Comparison of ENCODE assay signal across 17 cellular contexts in genomic region chr22:20771918-20772625, GRCh38. TPM values are rescaled to one million over a fixed set of nuclear protein-coding genes. Genes with fewer than 3 reads are reported as not detected.
DNase-seq lines count a peak whose midpoint lies in the region; ATAC-seq, FAIRE-seq and TF ChIP-seq lines count a peak whose summit lies in the region.
"Had no signal": no experiment of that assay in that cellular context is flagged by ENCODE, and none has a peak within 500 bp of the region (broad histone marks: within the 10 kb centered on the region; RNA-seq: fewer than 3 reads in every experiment).

No MANE protein-coding gene starts in this region.

- H3K79me2 ChIP-seq in GM12878 (ENCODE audit: control insufficient read depth, insufficient read depth, low read length), result no peaks in the 10 kb centered on the region
- H3K79me2 ChIP-seq: parathyroid adenoma had no signal

- H3K9me3 ChIP-seq in GM12878 (replicated peaks; ENCODE audit: control insufficient read depth, insufficient read depth, low read length), result no peaks in the 10 kb centered on the region
- H3K9me3 ChIP-seq: ascending aorta, suprapubic skin had no signal

- H3K9me3 Mint-ChIP-seq in type B pancreatic cell, result no peaks in the 10 kb centered on the region
- H3K9me3 Mint-ChIP-seq: CD4-positive, alpha-beta T cell had no signal

- SMC1A ChIA-PET in GM12878 (lab: Charles Lee; ENCODE audit: uncharacterized antibody, unreplicated experiment), result no interaction called here

- H3K4me3 ChIP-seq in HFF-Myc (replicated peaks; ENCODE audit: low read depth, low read length), result no peak overlapping the region
- no peak overlapping the region for H3K4me3 ChIP-seq in GM12878
- H3K4me3 ChIP-seq: ascending aorta, suprapubic skin had no signal

- TF ChIP-seq EP300 in GM12878 (IDR thresholded peaks at IDR 0.05; ENCODE audit: borderline replicate concordance in 1 of 2, control insufficient read depth in 1 of 2, low read depth in 2 of 2, low read length in 2 of 2), result no peak

- no TSS peak for BruUV-seq in GM12878 (replicated peaks; lab: Mats Ljungman, UMichigan)

- intact Hi-C loops in GM12878 (cut with micrococcal nuclease; ENCODE audit: unreplicated experiment), result no loop called here

- DNase-seq in HFF-Myc (ENCODE audit: extremely low read depth, low read depth), result no peak
- DNase-seq in GM12878 (ENCODE audit: low read depth, low spot score), result no peak
- peak; percentile 41 for DNase-seq in iPS-NIHi11 (ENCODE audit: low spot score)
- no peak for DNase-seq in type B pancreatic cell (ENCODE audit: extremely low spot score, unreplicated experiment)
- DNase-seq in GM10248 (ENCODE audit: extremely low spot score), result no peak
- DNase-seq: CD4-positive, alpha-beta T cell; EL; NCI-H1436 treated with DMSO at 0.1 percent for 48 hours; NCI-H446; OCI-M1 had no signal

- no peaks in the 10 kb centered on the region; a peak in 1 of 4 replicates for H3K36me3 ChIP-seq in GM12878 (ENCODE audit: control insufficient read depth in 2 of 2, insufficient read depth in 2 of 2, low read length in 1 of 2)

- TF ChIP-seq CTCF in HFF-Myc (IDR thresholded peaks at IDR 0.05; ENCODE audit: low read depth, low read length, missing control alignments) (peak; percentile 10), GM12878 (IDR thresholded peaks at IDR 0.05 in 2 of 3, conservative IDR thresholded peaks at IDR 0.05 in 1 of 3; ENCODE audit: control insufficient read depth in 2 of 3, extremely low read depth in 1 of 3, insufficient read depth in 1 of 3, low read depth in 3 of 3, low read length in 3 of 3) (0 out of 6 replicates have a peak, but pooled peaks of 1 of the 3 experiments have one; percentile 20), type B pancreatic cell (conservative IDR thresholded peaks at IDR 0.05) (peak; percentile 62), GM10248 (IDR thresholded peaks at IDR 0.05; ENCODE audit: control extremely low read depth, extremely low read depth, low read depth, missing control alignments) (no peak)

- no peaks in the 10 kb centered on the region for H3K27me3 ChIP-seq in GM12878 (replicated peaks in 1 of 2; ENCODE audit: control insufficient read depth in 2 of 2, insufficient read depth in 2 of 2, low read length in 1 of 2)
- H3K27me3 ChIP-seq: ascending aorta, suprapubic skin had no signal

- no peak overlapping the region for H3K27ac ChIP-seq in GM12878 (ENCODE audit: control insufficient read depth, insufficient read depth)
- H3K27ac ChIP-seq: ascending aorta, parathyroid adenoma, suprapubic skin had no signal

- peaks cover 7% of the 10 kb centered on the region for H3K36me3 Mint-ChIP-seq in type B pancreatic cell

- FAIRE-seq in GM12878 (lab: Jason Lieb, UNC), result no peak
- FAIRE-seq: frontal cortex, islet of Langerhans had no signal

- TF ChIP-seq POLR2A in GM12878 (IDR thresholded peaks at IDR 0.05; ENCODE audit: low read depth, low read length), result no peak

- H3K4me1 ChIP-seq in GM12878 (ENCODE audit: control insufficient read depth, insufficient read depth, low read length), result no peaks in the 10 kb centered on the region
- H3K4me1 ChIP-seq: ascending aorta, parathyroid adenoma, suprapubic skin had no signal

- RAD21 ChIA-PET in GM12878 (lab: Charles Lee; ENCODE audit: unreplicated experiment), result no interaction called here

- H3K9ac ChIP-seq in GM12878 (ENCODE audit: control insufficient read depth, insufficient read depth, low read length), result no peak overlapping the region
- H3K9ac ChIP-seq: parathyroid adenoma had no signal

- no peak overlapping the region for H3K27ac Mint-ChIP-seq in type B pancreatic cell
- H3K27ac Mint-ChIP-seq: CD4-positive, alpha-beta T cell had no signal

- H3K4me1 Mint-ChIP-seq in type B pancreatic cell (ENCODE audit: unreplicated experiment), result no peaks in the 10 kb centered on the region

- CTCF ChIA-PET in GM12878 (lab: Yijun Ruan, JAX), result interaction anchor here (1.8 to 3.1 kb wide), 2 partner anchors 8 to 12 kb away, joined by 6 to 21 read pairs; no protein-coding TSS in a partner anchor
- CTCF ChIA-PET in GM10248 (lab: Yijun Ruan, JAX), result interaction anchor here (4.7 kb wide), 1 partner anchor 13 kb away, joined by 42 read pairs; no protein-coding TSS in a partner anchor

- no peaks in the 10 kb centered on the region for H4K20me1 ChIP-seq in GM12878 (ENCODE audit: control insufficient read depth, insufficient read depth)

- no peaks in the 10 kb centered on the region for H3K27me3 Mint-ChIP-seq in type B pancreatic cell
- H3K27me3 Mint-ChIP-seq: CD4-positive, alpha-beta T cell had no signal

- in situ Hi-C loops in GM12878 (cut with MboI), result no loop called here

- TF ChIP-seq RAD21 in GM12878 (IDR thresholded peaks at IDR 0.05; ENCODE audit: insufficient read depth, low read depth, low read length), result no peak

- 97% methylated on average over 9 of the region's 9 CpGs for WGBS in GM12878 (ENCODE audit: insufficient coverage, insufficient replicate concordance, low lambda C conversion rate, missing lambda C conversion rate)

- H3K4me2 ChIP-seq in GM12878 (ENCODE audit: control insufficient read depth, insufficient read depth), result no peak overlapping the region

- H2AFZ ChIP-seq in GM12878 (ENCODE audit: control insufficient read depth, low read depth, low read length), result no peak overlapping the region
- H2AFZ ChIP-seq: parathyroid adenoma had no signal

- no peak overlapping the region for H3K4me3 Mint-ChIP-seq in type B pancreatic cell
- H3K4me3 Mint-ChIP-seq: CD4-positive, alpha-beta T cell had no signal

- ATAC-seq in GM12878, result 0 out of 3 replicates have a peak, but pooled peaks have one; percentile 35
- no peak for ATAC-seq in GM21423 (IDR thresholded peaks at IDR 0.05; ENCODE audit: unreplicated experiment)
- no peak for ATAC-seq in HG02973 (IDR thresholded peaks at IDR 0.05; ENCODE audit: unreplicated experiment)

- POLR2A ChIA-PET in GM12878 (lab: Charles Lee), result interaction anchor here (0.7 kb wide), 1 partner anchor 41 kb away, joined by 3 read pairs; no protein-coding TSS in a partner anchor
- POLR2A ChIA-PET in GM10248 (lab: Yijun Ruan, JAX), result no interaction called here

TF ChIP-seq in GM12878, 131 proteins besides CTCF, POLR2A, EP300 and RAD21 (continues in another document):
- no peak for TF ChIP-seq SMC3 (IDR thresholded peaks at IDR 0.05; ENCODE audit: borderline replicate concordance, low read length)
- TF ChIP-seq, protein P1, sequence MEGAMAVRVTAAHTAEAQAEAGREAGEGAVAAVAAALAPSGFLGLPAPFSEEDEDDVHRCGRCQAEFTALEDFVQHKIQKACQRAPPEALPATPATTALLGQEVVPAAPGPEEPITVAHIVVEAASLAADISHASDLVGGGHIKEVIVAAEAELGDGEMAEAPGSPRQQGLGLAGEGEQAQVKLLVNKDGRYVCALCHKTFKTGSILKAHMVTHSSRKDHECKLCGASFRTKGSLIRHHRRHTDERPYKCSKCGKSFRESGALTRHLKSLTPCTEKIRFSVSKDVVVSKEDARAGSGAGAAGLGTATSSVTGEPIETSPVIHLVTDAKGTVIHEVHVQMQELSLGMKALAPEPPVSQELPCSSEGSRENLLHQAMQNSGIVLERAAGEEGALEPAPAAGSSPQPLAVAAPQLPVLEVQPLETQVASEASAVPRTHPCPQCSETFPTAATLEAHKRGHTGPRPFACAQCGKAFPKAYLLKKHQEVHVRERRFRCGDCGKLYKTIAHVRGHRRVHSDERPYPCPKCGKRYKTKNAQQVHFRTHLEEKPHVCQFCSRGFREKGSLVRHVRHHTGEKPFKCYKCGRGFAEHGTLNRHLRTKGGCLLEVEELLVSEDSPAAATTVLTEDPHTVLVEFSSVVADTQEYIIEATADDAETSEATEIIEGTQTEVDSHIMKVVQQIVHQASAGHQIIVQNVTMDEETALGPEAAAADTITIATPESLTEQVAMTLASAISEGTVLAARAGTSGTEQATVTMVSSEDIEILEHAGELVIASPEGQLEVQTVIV (IDR thresholded peaks at IDR 0.05; ENCODE audit: borderline replicate concordance, partially characterized antibody), result no peak
- TF ChIP-seq ZSCAN29 (IDR thresholded peaks at IDR 0.05), result no peak
- TF ChIP-seq MTA2 (IDR thresholded peaks at IDR 0.05; ENCODE audit: low read depth), result no peak
- no peak for TF ChIP-seq SMARCA5 (IDR thresholded peaks at IDR 0.05)
- no peak for TF ChIP-seq MEF2A (IDR thresholded peaks at IDR 0.05; ENCODE audit: insufficient read depth, low read depth, low read length)
- no peak for TF ChIP-seq PML (IDR thresholded peaks at IDR 0.05; ENCODE audit: low read length)
- no peak for TF ChIP-seq RUNX3 (IDR thresholded peaks at IDR 0.05; ENCODE audit: low read length)
- no peak for TF ChIP-seq E2F4 (IDR thresholded peaks at IDR 0.05; ENCODE audit: low read depth, low read length)
- TF ChIP-seq ZZZ3 (IDR thresholded peaks at IDR 0.05; ENCODE audit: control insufficient read depth, insufficient read length, low read depth), result no peak
- no peak for TF ChIP-seq TCF12 (IDR thresholded peaks at IDR 0.05; ENCODE audit: low read depth, low read length)

RNA-seq across cellular contexts. Expression of gene SERPIND1, which starts 1.8 kb away (rescaled TPM):
- total RNA-seq in GM12878 (2013; cell fraction: nucleolus; rRNA removed), result not detected in 2 replicates
- total RNA-seq in GM12878 (2014; rRNA removed), result 0.05 TPM in 1 of 2 replicates, not detected in the other
- total RNA-seq in GM12878 (2014; rRNA removed; fragmentation: Illumina TruSeq; extraction: Trizol), result 0.09 TPM in 2 replicates
- 0.11 and 0.38 TPM in 2 replicates for total RNA-seq in GM12878 (2021)
- polyA plus RNA-seq in GM12878 (2011; ENCODE audit: low read depth), result 0.45 TPM
- 0.10 and 0.15 TPM in 2 replicates for polyA plus RNA-seq in GM12878 (2011; rRNA removed)
- polyA plus RNA-seq in GM12878 (2011; cell fraction: cytosol; rRNA removed), result 0.15 and 0.25 TPM in 2 replicates
- 0.07 and 0.12 TPM in 2 replicates for polyA plus RNA-seq in GM12878 (2011; cell fraction: nucleus; rRNA removed)
- 0.18 and 0.57 TPM in 2 replicates for polyA plus RNA-seq in GM12878 (2012)
- 0.22 and 0.32 TPM in 2 replicates for polyA plus RNA-seq in GM12878 (2014; fragmentation: Illumina TruSeq; extraction: Trizol)
- polyA plus RNA-seq in GM12878 (2014; fragmentation: Nextera tagmentation; extraction: Ambion mirVana), result under 1 TPM; 0.44 to 0.85 TPM
- polyA plus RNA-seq in GM12878 (2014; rRNA removed), result 0.08 and 0.32 TPM in 2 replicates
- under 1 TPM; 0.40 to 0.43 TPM for polyA plus RNA-seq in GM12878 (2016; fragmentation: Nextera tagmentation; extraction: Ambion mirVana)
- polyA minus RNA-seq in GM12878 (2011; rRNA and poly(A)+ RNA removed), result 0.21 and 0.29 TPM in 2 replicates
- not detected in 2 replicates for polyA minus RNA-seq in GM12878 (2011; cell fraction: cytosol; rRNA and poly(A)+ RNA removed)
- not detected in 2 replicates for polyA minus RNA-seq in GM12878 (2011; cell fraction: nucleus; rRNA and poly(A)+ RNA removed)
- 5.6 and 7.1 TPM in 2 replicates for total RNA-seq in type B pancreatic cell (ENCODE audit: low replicate concordance)
- total RNA-seq: ascending aorta; CD4-positive, alpha-beta T cell had no signal
